8 cellular contexts compared by ENCODE assay signal in genomic region chr7:142438235-142438922, GRCh38.
DNase-seq lines count a peak whose midpoint lies in the region; FAIRE-seq and TF ChIP-seq lines count a peak whose summit lies in the region.

No MANE protein-coding gene starts in this region.

- H3K36me3 Mint-ChIP-seq in osteocyte (ENCODE audit: unreplicated experiment), result no peaks in the 10 kb centered on the region

- no peaks in the 10 kb centered on the region for H4K20me1 ChIP-seq in endothelial cell of umbilical vein (replicated peaks; ENCODE audit: control insufficient read depth, extremely low read depth, insufficient read depth, low read length)

- no peaks in the 10 kb centered on the region for H3K36me3 ChIP-seq in endothelial cell of umbilical vein (ENCODE audit: control insufficient read depth in 2 of 2, extremely low read depth in 1 of 2, insufficient read depth in 2 of 2, low read length in 2 of 2)

- TF ChIP-seq CTCF in endothelial cell of umbilical vein (IDR thresholded peaks at IDR 0.05; ENCODE audit: extremely low read depth in 1 of 2, insufficient read depth in 1 of 2, low read depth in 1 of 2, low read length in 2 of 2) (peak; percentile 81 to 98), osteocyte (IDR thresholded peaks at IDR 0.05) (peak; percentile 54)

- H3K9me3 ChIP-seq in endothelial cell of umbilical vein (replicated peaks; ENCODE audit: control insufficient read depth, insufficient read depth, low read length), result no peaks in the 10 kb centered on the region

- dilution Hi-C loops in endothelial cell of umbilical vein (cut with MboI; ENCODE audit: extremely low pct_ligation_motif_present, low sequenced_read_pairs), result no loop called here

- no peak overlapping the region for H3K9ac ChIP-seq in endothelial cell of umbilical vein (replicated peaks; ENCODE audit: extremely low read depth, insufficient read depth, low read length)

- no peak overlapping the region for H3K27ac ChIP-seq in endothelial cell of umbilical vein (ENCODE audit: insufficient read depth, low read depth, low read length)

- H3K79me2 ChIP-seq in endothelial cell of umbilical vein (ENCODE audit: control insufficient read depth, insufficient read depth, low read length), result no peaks in the 10 kb centered on the region

- H3K27me3 Mint-ChIP-seq in osteocyte (ENCODE audit: unreplicated experiment), result no peaks in the 10 kb centered on the region

- H3K27ac Mint-ChIP-seq in osteocyte (ENCODE audit: unreplicated experiment), result no peak overlapping the region

- H3K27me3 ChIP-seq in endothelial cell of umbilical vein (ENCODE audit: control insufficient read depth in 2 of 2, insufficient read depth in 2 of 2, low read length in 2 of 2), result no peaks in the 10 kb centered on the region

- H3K9me3 Mint-ChIP-seq in osteocyte (ENCODE audit: unreplicated experiment), result peaks cover 6% of the 10 kb centered on the region

- POLR2A ChIA-PET in endothelial cell of umbilical vein (lab: Charles Lee), result no interaction called here

- H3K4me1 Mint-ChIP-seq in osteocyte (ENCODE audit: unreplicated experiment), result peaks cover 48% of the 10 kb centered on the region

- peaks cover 27% of the 10 kb centered on the region for H3K4me1 ChIP-seq in endothelial cell of umbilical vein (ENCODE audit: control insufficient read depth, extremely low read depth, insufficient read depth, low read length)

- TF ChIP-seq POLR2A in H54 (IDR thresholded peaks at IDR 0.05; ENCODE audit: low read depth, low read length) (no peak), endothelial cell of umbilical vein (IDR thresholded peaks at IDR 0.05; ENCODE audit: low read depth, low read length) (no peak)

- H3K4me2 ChIP-seq in endothelial cell of umbilical vein (ENCODE audit: insufficient read depth, low read length), result no peak overlapping the region

- no peaks in the 10 kb centered on the region for H3K9me1 ChIP-seq in endothelial cell of umbilical vein (replicated peaks; ENCODE audit: control insufficient read depth, extremely low read depth, insufficient read depth, low read length)

- CTCF ChIA-PET in endothelial cell of umbilical vein (lab: Charles Lee), result interaction anchor here (0.7 to 4.9 kb wide), 11 partner anchors 14 to 345 kb away, joined by 3 to 33 read pairs (median 5); no protein-coding TSS in a partner anchor

- H3K4me3 ChIP-seq in endothelial cell of umbilical vein (replicated peaks in 1 of 3; ENCODE audit: insufficient read depth in 1 of 3, low read depth in 1 of 3, low read length in 3 of 3), result no peak overlapping the region

- no peak overlapping the region for H2AFZ ChIP-seq in endothelial cell of umbilical vein (ENCODE audit: low read depth, low read length)

- no peak for FAIRE-seq in H54 (lab: Jason Lieb, UNC)
- peak; percentile 62 for FAIRE-seq in endothelial cell of umbilical vein (lab: Jason Lieb, UNC)

- DNase-seq in DMS53 (lab: John Stamatoyannopoulos, UW) (peak; percentile 52), DMS53 treated with DMSO at 0.1 percent for 48 hours (lab: John Stamatoyannopoulos, UW; ENCODE audit: unreplicated experiment) (no peak), H54 (ENCODE audit: insufficient read length, low spot score) (peak; percentile 9), OCI-M1 (lab: John Stamatoyannopoulos, UW) (peak; percentile 39), endothelial cell of umbilical vein (ENCODE audit: low read depth, low spot score) (peak; percentile 38), osteocyte (ENCODE audit: extremely low spot score, unreplicated experiment) (no peak), NCI-H345 (lab: John Stamatoyannopoulos, UW) (no peak), cerebellar nuclear complex (lab: John Stamatoyannopoulos, UW) (no peak)

- no TSS peak for BruUV-seq in endothelial cell of umbilical vein (replicated peaks; lab: Mats Ljungman, UMichigan)

- intact Hi-C loops in endothelial cell of umbilical vein (cut with micrococcal nuclease), result loop anchor here (1.0 to 2.0 kb wide), 6 partner anchors 20 to 345 kb away; no protein-coding TSS in a partner anchor

- no peak overlapping the region for H3K4me3 Mint-ChIP-seq in osteocyte (ENCODE audit: unreplicated experiment)

TF ChIP-seq in endothelial cell of umbilical vein, 7 proteins besides CTCF, POLR2A, EP300 and RAD21:
- TF ChIP-seq MAX (IDR thresholded peaks at IDR 0.05; ENCODE audit: insufficient read depth, insufficient read length), result no peak
- no peak for TF ChIP-seq EZH2 (IDR thresholded peaks at IDR 0.05; ENCODE audit: borderline replicate concordance, low read depth, low read length, severe bottlenecking)
- no peak for TF ChIP-seq GATA2 (IDR thresholded peaks at IDR 0.05; ENCODE audit: insufficient read depth, insufficient read length, low read depth, low read length)
- TF ChIP-seq FOS (IDR thresholded peaks at IDR 0.05; ENCODE audit: borderline replicate concordance, insufficient read depth, low read length), result no peak
- no peak for TF ChIP-seq JUN (IDR thresholded peaks at IDR 0.05; ENCODE audit: borderline replicate concordance, insufficient read depth, insufficient read length, low read depth)
- TF ChIP-seq MYC (IDR thresholded peaks at IDR 0.05; ENCODE audit: low read depth, low read length), result no peak
- no peak for TF ChIP-seq POLR2AphosphoS5 (IDR thresholded peaks at IDR 0.05; ENCODE audit: insufficient read depth, low read depth, low read length)
TF ChIP-seq in endothelial cell of umbilical vein: peak in this region for 0.

Comparison
In these comparisons a context has a peak if more than half of its experiments do, and no peak if none do; other contexts are left out.
1. DNase-seq: peak in DMS53 (single experiment), H54 (single experiment), OCI-M1 (single experiment) and endothelial cell of umbilical vein (single experiment); none in DMS53 treated with DMSO at 0.1 percent for 48 hours (single experiment), osteocyte (single experiment), NCI-H345 (single experiment) and cerebellar nuclear complex (0 of 2).